Comparison of ENCODE assay signal across 2 cellular contexts in the genomic region with DNA sequence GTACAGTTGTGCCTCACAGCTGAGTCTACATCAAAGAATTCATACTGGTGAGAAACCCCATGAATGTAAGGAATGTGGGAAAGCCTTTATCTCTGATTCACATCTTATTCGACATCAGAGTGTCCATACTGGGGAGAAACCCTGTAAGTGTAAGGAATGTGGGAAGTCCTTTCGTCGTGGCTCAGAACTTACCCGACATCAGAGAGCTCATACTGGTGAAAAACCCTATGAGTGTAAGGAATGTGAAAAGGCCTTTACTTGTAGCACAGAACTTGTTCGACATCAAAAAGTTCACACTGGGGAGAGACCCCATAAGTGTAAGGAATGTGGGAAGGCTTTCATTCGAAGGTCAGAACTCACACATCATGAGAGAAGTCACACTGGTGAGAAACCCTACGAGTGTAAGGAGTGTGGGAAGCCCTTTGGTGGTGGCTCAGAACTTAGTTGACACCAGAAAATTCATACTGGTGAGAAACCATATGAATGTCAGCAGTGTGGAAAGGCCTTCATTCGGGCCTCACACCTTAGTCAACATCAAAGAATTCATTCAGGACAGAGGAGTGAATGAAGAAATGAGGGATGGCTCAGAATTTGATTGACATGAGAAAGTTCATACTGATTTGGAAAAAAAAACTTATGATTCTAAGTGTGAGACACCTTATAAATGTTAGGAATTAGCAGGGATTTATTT.
TF ChIP-seq lines count a peak whose summit lies in the region.

No MANE protein-coding gene starts in this region.

TF ChIP-seq in A549, 52 proteins besides CTCF, POLR2A, EP300 and RAD21:
- no peak for TF ChIP-seq ZFP36 (IDR thresholded peaks at IDR 0.05; ENCODE audit: borderline replicate concordance, partially characterized antibody)
- no peak for TF ChIP-seq JUNB (IDR thresholded peaks at IDR 0.05)
- TF ChIP-seq, protein P1, sequence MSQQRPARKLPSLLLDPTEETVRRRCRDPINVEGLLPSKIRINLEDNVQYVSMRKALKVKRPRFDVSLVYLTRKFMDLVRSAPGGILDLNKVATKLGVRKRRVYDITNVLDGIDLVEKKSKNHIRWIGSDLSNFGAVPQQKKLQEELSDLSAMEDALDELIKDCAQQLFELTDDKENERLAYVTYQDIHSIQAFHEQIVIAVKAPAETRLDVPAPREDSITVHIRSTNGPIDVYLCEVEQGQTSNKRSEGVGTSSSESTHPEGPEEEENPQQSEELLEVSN (IDR thresholded peaks at IDR 0.05; ENCODE audit: borderline replicate concordance, low read depth), result no peak
- no peak for TF ChIP-seq MAZ (IDR thresholded peaks at IDR 0.05; ENCODE audit: borderline replicate concordance, low read depth, low read length)
- TF ChIP-seq, protein P2, sequence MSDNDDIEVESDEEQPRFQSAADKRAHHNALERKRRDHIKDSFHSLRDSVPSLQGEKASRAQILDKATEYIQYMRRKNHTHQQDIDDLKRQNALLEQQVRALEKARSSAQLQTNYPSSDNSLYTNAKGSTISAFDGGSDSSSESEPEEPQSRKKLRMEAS (IDR thresholded peaks at IDR 0.05), result no peak

TF ChIP-seq in H1, 55 proteins besides CTCF, POLR2A, EP300 and RAD21:
- TF ChIP-seq, protein P3, sequence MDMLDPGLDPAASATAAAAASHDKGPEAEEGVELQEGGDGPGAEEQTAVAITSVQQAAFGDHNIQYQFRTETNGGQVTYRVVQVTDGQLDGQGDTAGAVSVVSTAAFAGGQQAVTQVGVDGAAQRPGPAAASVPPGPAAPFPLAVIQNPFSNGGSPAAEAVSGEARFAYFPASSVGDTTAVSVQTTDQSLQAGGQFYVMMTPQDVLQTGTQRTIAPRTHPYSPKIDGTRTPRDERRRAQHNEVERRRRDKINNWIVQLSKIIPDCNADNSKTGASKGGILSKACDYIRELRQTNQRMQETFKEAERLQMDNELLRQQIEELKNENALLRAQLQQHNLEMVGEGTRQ (IDR thresholded peaks at IDR 0.05; ENCODE audit: low read length), result no peak
- peak; percentile 60; the same call in 1 of the 2 replicates for TF ChIP-seq ZNF274 (IDR thresholded peaks at IDR 0.05; ENCODE audit: borderline replicate concordance, extremely low read depth, low read length)
TF ChIP-seq in H1: peak in this region for 1.
